ENCODE assay signal across 8 cellular contexts in genomic region chr16:29994613-29995329, GRCh38. TPM values are rescaled to one million over a fixed set of nuclear protein-coding genes. Genes with fewer than 3 reads are reported as not detected.
DNase-seq lines count a peak whose midpoint lies in the region; ATAC-seq, FAIRE-seq and TF ChIP-seq lines count a peak whose summit lies in the region.

No MANE protein-coding gene starts in this region.

- peak overlapping the region; percentile 100 for H3K4me3 ChIP-seq in CD8-positive, alpha-beta T cell (ENCODE audit: low read depth, low read length)

- POLR2A ChIA-PET in CD8-positive, alpha-beta T cell (lab: Charles Lee): interaction anchor here (1.0 to 1.4 kb wide), 3 partner anchors 19 to 69 kb away, joined by 3 to 7 read pairs (median 4); partner anchors contain the start of genes KCTD13 and TMEM219

- H3K27me3 ChIP-seq in CD8-positive, alpha-beta T cell (ENCODE audit: insufficient read depth, low read length): no peaks in the 10 kb centered on the region

- peaks cover 38% of the 10 kb centered on the region for H3K4me1 Mint-ChIP-seq in CD8-positive, alpha-beta T cell (ENCODE audit: low read depth)
- H3K4me1 Mint-ChIP-seq in activated T-helper 2 cell treated with anti-CD3 and anti-CD28 coated beads, Interferon-gamma antibody, Interleukin-2, Interleukin-4, amounts not matched to agents 10 μg/mL and 5 μg/mL and 100 μg/mL, durations not matched to agents 14 hours and 24 hours and 36 hours (ENCODE audit: low read depth): peaks cover 22% of the 10 kb centered on the region
- H3K4me1 Mint-ChIP-seq in progenitor cell of endocrine pancreas (ENCODE audit: low read depth): peaks cover 16% of the 10 kb centered on the region

- no peak for TF ChIP-seq CTCF in CD8-positive, alpha-beta T cell (IDR thresholded peaks at IDR 0.05)
- no peak for TF ChIP-seq CTCF in progenitor cell of endocrine pancreas (IDR thresholded peaks at IDR 0.05; ENCODE audit: unreplicated experiment)

- H3K4me1 ChIP-seq in CD8-positive, alpha-beta T cell (ENCODE audit: insufficient read depth, low read length): peaks cover 14% of the 10 kb centered on the region

- CTCF ChIA-PET in CD8-positive, alpha-beta T cell (lab: Charles Lee): interaction anchor here (1.1 to 1.4 kb wide), 2 partner anchors 11 to 176 kb away, joined by 3 to 6 read pairs; no protein-coding TSS in a partner anchor

- no peak for FAIRE-seq in GM19239 (lab: Jason Lieb, UNC)

- H3K9me3 ChIP-seq in CD8-positive, alpha-beta T cell (ENCODE audit: low read length): no peaks in the 10 kb centered on the region

- peak overlapping the region; percentile 97 for H3K27ac Mint-ChIP-seq in CD8-positive, alpha-beta T cell
- peak overlapping the region; percentile 96 for H3K27ac Mint-ChIP-seq in activated T-helper 2 cell treated with anti-CD3 and anti-CD28 coated beads, Interferon-gamma antibody, Interleukin-2, Interleukin-4, amounts not matched to agents 10 μg/mL and 5 μg/mL and 100 μg/mL, durations not matched to agents 14 hours and 24 hours and 36 hours
- H3K27ac Mint-ChIP-seq in progenitor cell of endocrine pancreas: peak overlapping the region; percentile 98

- ATAC-seq in CD8-positive, alpha-beta T cell: no peak
- ATAC-seq in GM21367 (IDR thresholded peaks at IDR 0.05; ENCODE audit: unreplicated experiment): peak; percentile 20

- H3K27me3 Mint-ChIP-seq in CD8-positive, alpha-beta T cell (ENCODE audit: low read depth): no peaks in the 10 kb centered on the region
- H3K27me3 Mint-ChIP-seq in activated T-helper 2 cell treated with anti-CD3 and anti-CD28 coated beads, Interferon-gamma antibody, Interleukin-2, Interleukin-4, amounts not matched to agents 10 μg/mL and 5 μg/mL and 100 μg/mL, durations not matched to agents 14 hours and 24 hours and 36 hours (ENCODE audit: low read depth): no peaks in the 10 kb centered on the region
- H3K27me3 Mint-ChIP-seq in progenitor cell of endocrine pancreas: no peaks in the 10 kb centered on the region

- peaks cover 9% of the 10 kb centered on the region for H3K36me3 ChIP-seq in CD8-positive, alpha-beta T cell (ENCODE audit: insufficient read depth, low read length)

- peak overlapping the region; percentile 94 for H3K4me3 Mint-ChIP-seq in CD8-positive, alpha-beta T cell
- peak overlapping the region; percentile 98 for H3K4me3 Mint-ChIP-seq in activated T-helper 2 cell treated with anti-CD3 and anti-CD28 coated beads, Interferon-gamma antibody, Interleukin-2, Interleukin-4, amounts not matched to agents 10 μg/mL and 5 μg/mL and 100 μg/mL, durations not matched to agents 14 hours and 24 hours and 36 hours (ENCODE audit: low read depth)
- peak overlapping the region; percentile 98 for H3K4me3 Mint-ChIP-seq in progenitor cell of endocrine pancreas (ENCODE audit: low read depth)

- intact Hi-C loops in CD8-positive, alpha-beta T cell (cut with DNase I, micrococcal nuclease): loop anchor here (1.0 to 5.0 kb wide), 5 partner anchors 68 to 1078 kb away; partner anchors contain the start of genes ALDOA (in 1 of the 2), KCTD13 (in 1 of the 2), KIF22 (in 1 of the 2) and SRCAP (in 1 of the 2)
- intact Hi-C loops in activated T-helper 2 cell treated with anti-CD3 and anti-CD28 coated beads, Interferon-gamma antibody, Interleukin-2, Interleukin-4, amounts not matched to agents 10 μg/mL and 5 μg/mL and 100 μg/mL, durations not matched to agents 14 hours and 24 hours and 36 hours (cut with micrococcal nuclease): loop anchor here (10.0 kb wide), 1 partner anchor 130 kb away; the partner anchor contains the start of gene CDIPT
- intact Hi-C loops in head of caudate nucleus (cut with DNase I): loop anchor here (2.0 to 10.0 kb wide), 3 partner anchors 20 to 180 kb away; partner anchors contain the start of genes PAGR1 and PRRT2

- peak overlapping the region; percentile 99 for H3K27ac ChIP-seq in CD8-positive, alpha-beta T cell (ENCODE audit: low read depth, low read length)

- peak in 3 of 7 experiments; percentile 54 to 71 (median 68) for DNase-seq in CD8-positive, alpha-beta T cell
- DNase-seq in KG1 (lab: John Stamatoyannopoulos, UW) (peak; percentile 29), head of caudate nucleus (peak in 30 of 42 donors; percentile 50 to 83 (median 74)), progenitor cell of endocrine pancreas (ENCODE audit: low spot score, unreplicated experiment) (no peak), ecto neural progenitor cell (ENCODE audit: low spot score) (no peak), GM19239 (ENCODE audit: insufficient read length, low spot score) (no peak)
- DNase-seq in activated T-helper 2 cell treated with anti-CD3 and anti-CD28 coated beads, Interferon-gamma antibody, Interleukin-2, Interleukin-4, amounts not matched to agents 10 μg/mL and 5 μg/mL and 100 μg/mL, durations not matched to agents 14 hours and 24 hours and 36 hours (ENCODE audit: low spot score): no peak

- peaks cover 56% of the 10 kb centered on the region for H3K36me3 Mint-ChIP-seq in CD8-positive, alpha-beta T cell
- H3K36me3 Mint-ChIP-seq in activated T-helper 2 cell treated with anti-CD3 and anti-CD28 coated beads, Interferon-gamma antibody, Interleukin-2, Interleukin-4, amounts not matched to agents 10 μg/mL and 5 μg/mL and 100 μg/mL, durations not matched to agents 14 hours and 24 hours and 36 hours (ENCODE audit: low read depth): peaks cover 71% of the 10 kb centered on the region
- H3K36me3 Mint-ChIP-seq in progenitor cell of endocrine pancreas (ENCODE audit: insufficient read depth): peaks cover 2% of the 10 kb centered on the region

- no peaks in the 10 kb centered on the region for H3K9me3 Mint-ChIP-seq in CD8-positive, alpha-beta T cell
- H3K9me3 Mint-ChIP-seq in activated T-helper 2 cell treated with anti-CD3 and anti-CD28 coated beads, Interferon-gamma antibody, Interleukin-2, Interleukin-4, amounts not matched to agents 10 μg/mL and 5 μg/mL and 100 μg/mL, durations not matched to agents 14 hours and 24 hours and 36 hours: no peaks in the 10 kb centered on the region
- H3K9me3 Mint-ChIP-seq in progenitor cell of endocrine pancreas (ENCODE audit: low read depth): no peaks in the 10 kb centered on the region

RNA-seq across cellular contexts. Expression of gene HIRIP3, which starts 0.6 kb away (rescaled TPM):
- total RNA-seq in CD8-positive, alpha-beta T cell: 10 to 100 TPM; 10.3 to 10.5 TPM
- 40.3 and 40.7 TPM in 2 replicates for total RNA-seq in activated T-helper 2 cell treated with anti-CD3 and anti-CD28 coated beads, Interferon-gamma antibody, Interleukin-2, Interleukin-4, amounts not matched to agents 10 μg/mL and 5 μg/mL and 100 μg/mL, durations not matched to agents 14 hours and 24 hours and 36 hours
- 11.4 and 12.0 TPM in 2 replicates for total RNA-seq in progenitor cell of endocrine pancreas

RNA-seq across cellular contexts. Expression of gene INO80E, which starts 1.3 kb away (rescaled TPM):
- 10 to 100 TPM; 49.8 to 59.4 TPM for total RNA-seq in CD8-positive, alpha-beta T cell
- 112 and 119 TPM in 2 replicates for total RNA-seq in activated T-helper 2 cell treated with anti-CD3 and anti-CD28 coated beads, Interferon-gamma antibody, Interleukin-2, Interleukin-4, amounts not matched to agents 10 μg/mL and 5 μg/mL and 100 μg/mL, durations not matched to agents 14 hours and 24 hours and 36 hours
- total RNA-seq in progenitor cell of endocrine pancreas: 72.7 and 74.2 TPM in 2 replicates

RNA-seq across cellular contexts. Expression of gene DOC2A, which starts 16.1 kb away (rescaled TPM):
- not detected for total RNA-seq in CD8-positive, alpha-beta T cell
- total RNA-seq in activated T-helper 2 cell treated with anti-CD3 and anti-CD28 coated beads, Interferon-gamma antibody, Interleukin-2, Interleukin-4, amounts not matched to agents 10 μg/mL and 5 μg/mL and 100 μg/mL, durations not matched to agents 14 hours and 24 hours and 36 hours: 0.87 and 1.2 TPM in 2 replicates
- total RNA-seq in progenitor cell of endocrine pancreas: 4.4 and 5.0 TPM in 2 replicates

RNA-seq across cellular contexts. Expression of gene TAOK2, which starts 21.1 kb away (rescaled TPM):
- 10 to 100 TPM; 12.2 to 12.8 TPM for total RNA-seq in CD8-positive, alpha-beta T cell
- total RNA-seq in activated T-helper 2 cell treated with anti-CD3 and anti-CD28 coated beads, Interferon-gamma antibody, Interleukin-2, Interleukin-4, amounts not matched to agents 10 μg/mL and 5 μg/mL and 100 μg/mL, durations not matched to agents 14 hours and 24 hours and 36 hours: 36.0 and 36.5 TPM in 2 replicates
- 51.1 and 54.0 TPM in 2 replicates for total RNA-seq in progenitor cell of endocrine pancreas

RNA-seq across cellular contexts. Expression of gene C16orf92, which starts 28.2 kb away (rescaled TPM):
- total RNA-seq in CD8-positive, alpha-beta T cell: not detected
- not detected in 2 replicates for total RNA-seq in activated T-helper 2 cell treated with anti-CD3 and anti-CD28 coated beads, Interferon-gamma antibody, Interleukin-2, Interleukin-4, amounts not matched to agents 10 μg/mL and 5 μg/mL and 100 μg/mL, durations not matched to agents 14 hours and 24 hours and 36 hours
- not detected in 2 replicates for total RNA-seq in progenitor cell of endocrine pancreas

Comparison
In these comparisons a context has a peak if more than half of its experiments do, and no peak if none do; other contexts are left out.
1. DNase-seq: peak in KG1 (single experiment) and head of caudate nucleus (30 of 42); none in activated T-helper 2 cell treated with anti-CD3 and anti-CD28 coated beads, Interferon-gamma antibody, Interleukin-2, Interleukin-4, amounts not matched to agents 10 μg/mL and 5 μg/mL and 100 μg/mL, durations not matched to agents 14 hours and 24 hours and 36 hours (single experiment), progenitor cell of endocrine pancreas (single experiment), ecto neural progenitor cell (single experiment) and GM19239 (single experiment).
2. Peak in every context shown above with its lines, with median percentiles within 50 percentile points of each other: H3K27ac Mint-ChIP-seq and H3K4me3 Mint-ChIP-seq.